ENCODE assay signal across 13 cellular contexts in genomic region chr10:127679642-127680255, GRCh38. TPM values are rescaled to one million over a fixed set of nuclear protein-coding genes. Genes with fewer than 3 reads are reported as not detected.
DNase-seq lines count a peak whose midpoint lies in the region; ATAC-seq and TF ChIP-seq lines count a peak whose summit lies in the region.
"Had no signal": no experiment of that assay in that cellular context is flagged by ENCODE, and none has a peak within 500 bp of the region (broad histone marks: within the 10 kb centered on the region; RNA-seq: fewer than 3 reads in every experiment).

No MANE protein-coding gene starts in this region.

- no peaks in the 10 kb centered on the region for H3K27me3 ChIP-seq in H7 (ENCODE audit: control insufficient read depth, insufficient read depth, low read length)
- H3K27me3 ChIP-seq: body of pancreas had no signal

- peak; percentile 8 for DNase-seq in choroid plexus epithelial cell (ENCODE audit: low read depth)
- no peak for DNase-seq in progenitor cell of endocrine pancreas (ENCODE audit: low spot score, unreplicated experiment)
- no peak for DNase-seq in H7
- DNase-seq: body of pancreas, NCI-H1105, NCI-H524 treated with DMSO at 0.1 percent for 48 hours had no signal

- TF ChIP-seq CTCF in GM12872 (IDR thresholded peaks at IDR 0.05; ENCODE audit: insufficient read depth, low read depth, low read length) (peak; percentile 46; the same call in 1 of the 3 replicates), LNCAP (IDR thresholded peaks at IDR 0.05) (0 out of 2 replicates have a peak, but pooled peaks have one; percentile 19), choroid plexus epithelial cell (conservative IDR thresholded peaks at IDR 0.05; ENCODE audit: low read depth, low read length) (peak; percentile 51), progenitor cell of endocrine pancreas (IDR thresholded peaks at IDR 0.05; ENCODE audit: unreplicated experiment) (peak; percentile 56)

- H3K27ac Mint-ChIP-seq in progenitor cell of endocrine pancreas = no peak overlapping the region
- H3K27ac Mint-ChIP-seq: activated T-helper 1 cell treated with anti-CD3 and anti-CD28 coated beads, Interleukin-12 subunit alpha, Interleukin-12 subunit beta, Interleukin-2, Interleukin-4 antibody, amounts not matched to agents 30 ng/mL and 10 ng/mL and 1 ng/mL, durations not matched to agents 14 hours and 24 hours and 36 hours had no signal

- H3K4me3 ChIP-seq in choroid plexus epithelial cell (ENCODE audit: low read depth, low read length) = no peak overlapping the region
- H3K4me3 ChIP-seq in H7 (ENCODE audit: insufficient read depth, low read depth, low read length) = no peak overlapping the region
- H3K4me3 ChIP-seq: body of pancreas had no signal

- H3K4me1 Mint-ChIP-seq in progenitor cell of endocrine pancreas (ENCODE audit: low read depth) = no peaks in the 10 kb centered on the region

- peaks cover 4% of the 10 kb centered on the region for H3K27me3 Mint-ChIP-seq in progenitor cell of endocrine pancreas

- H3K9me3 Mint-ChIP-seq in progenitor cell of endocrine pancreas (ENCODE audit: low read depth) = no peaks in the 10 kb centered on the region
- H3K9me3 Mint-ChIP-seq: activated T-helper 1 cell treated with anti-CD3 and anti-CD28 coated beads, Interleukin-12 subunit alpha, Interleukin-12 subunit beta, Interleukin-2, Interleukin-4 antibody, amounts not matched to agents 30 ng/mL and 10 ng/mL and 1 ng/mL, durations not matched to agents 14 hours and 24 hours and 36 hours had no signal

- H3K36me3 Mint-ChIP-seq in progenitor cell of endocrine pancreas (ENCODE audit: insufficient read depth) = no peaks in the 10 kb centered on the region

- no peaks in the 10 kb centered on the region for H3K36me3 ChIP-seq in H7 (replicated peaks; ENCODE audit: control insufficient read depth, insufficient read depth, low read length)

- ATAC-seq in HG03521 (IDR thresholded peaks at IDR 0.05; ENCODE audit: unreplicated experiment) (no peak), HG03135 (IDR thresholded peaks at IDR 0.05; ENCODE audit: unreplicated experiment) (no peak)
- ATAC-seq: body of pancreas had no signal

- no peak overlapping the region for H3K4me3 Mint-ChIP-seq in progenitor cell of endocrine pancreas (ENCODE audit: low read depth)
- H3K4me3 Mint-ChIP-seq: activated T-helper 1 cell treated with anti-CD3 and anti-CD28 coated beads, Interleukin-12 subunit alpha, Interleukin-12 subunit beta, Interleukin-2, Interleukin-4 antibody, amounts not matched to agents 30 ng/mL and 10 ng/mL and 1 ng/mL, durations not matched to agents 14 hours and 24 hours and 36 hours had no signal

RNA-seq across cellular contexts. Expression of gene FOXI2, which starts 57.2 kb away (rescaled TPM):
- 1.7 and 4.7 TPM in 2 replicates for total RNA-seq in progenitor cell of endocrine pancreas
- 0.35 and 1.2 TPM in 2 replicates for total RNA-seq in H7 (2014; rRNA removed; shearing (Covaris generic))
- total RNA-seq: activated T-helper 1 cell treated with anti-CD3 and anti-CD28 coated beads, Interleukin-12 subunit alpha, Interleukin-12 subunit beta, Interleukin-2, Interleukin-4 antibody, amounts not matched to agents 30 ng/mL and 10 ng/mL and 1 ng/mL, durations not matched to agents 14 hours and 24 hours and 36 hours; body of pancreas; endothelial cell of umbilical vein; mononuclear cell had no signal
